In the genomic region with DNA sequence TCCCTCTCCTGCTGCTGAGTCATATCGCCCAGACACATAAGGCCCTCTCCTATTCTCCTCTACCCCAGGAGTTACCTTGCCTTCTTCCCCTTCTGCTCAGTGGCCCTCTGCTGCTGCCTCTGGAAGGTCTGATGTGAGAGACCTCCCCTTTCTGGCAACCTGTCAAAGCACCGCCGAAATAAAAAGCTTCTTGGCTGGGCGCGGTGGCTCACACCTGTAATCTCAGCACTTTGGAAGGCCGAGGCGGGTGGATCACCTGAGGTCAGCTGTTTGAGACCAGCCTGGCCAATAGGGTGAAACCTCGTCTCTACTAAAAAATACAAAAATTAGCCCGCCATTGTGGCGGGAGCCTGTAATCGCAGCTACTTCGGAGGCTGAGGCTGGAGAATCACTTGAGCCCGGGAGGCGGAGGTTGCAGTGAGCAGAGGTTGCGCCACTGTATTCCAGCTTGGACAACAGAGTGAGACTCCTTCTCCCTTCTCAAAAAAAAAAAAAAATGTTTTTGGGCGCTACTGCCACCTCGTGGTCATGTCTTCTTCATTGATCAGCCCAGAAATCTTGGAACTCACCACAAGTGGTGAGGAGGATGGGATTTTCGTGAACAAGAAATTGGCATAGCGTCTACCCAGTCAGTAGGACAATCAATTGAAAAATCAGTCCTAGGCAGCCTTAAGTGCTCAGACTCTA, we compare ENCODE assay signal across 8 cellular contexts. TPM values are rescaled to one million over a fixed set of nuclear protein-coding genes. Genes with fewer than 3 reads are reported as not detected.
DNase-seq lines count a peak whose midpoint lies in the region; ATAC-seq and TF ChIP-seq lines count a peak whose summit lies in the region.

No MANE protein-coding gene starts in this region.

- no peak overlapping the region for H4K12ac ChIP-seq in trophoblast cell (ENCODE audit: low read depth, low read length)

- H3K9me3 Mint-ChIP-seq in CD4-positive, alpha-beta memory T cell = no peaks in the 10 kb centered on the region
- peaks cover 66% of the 10 kb centered on the region for H3K9me3 Mint-ChIP-seq in endodermal cell

- no peaks in the 10 kb centered on the region for H3K79me1 ChIP-seq in trophoblast cell (ENCODE audit: low read length)

- TF ChIP-seq CTCF in endodermal cell (conservative IDR thresholded peaks at IDR 0.05) = peak; percentile 67

- H3K27me3 ChIP-seq in CD4-positive, alpha-beta memory T cell (ENCODE audit: insufficient read depth, low read length) = no peaks in the 10 kb centered on the region
- H3K27me3 ChIP-seq in endodermal cell (ENCODE audit: control insufficient read depth, insufficient read depth, low read length, poor library complexity, severe bottlenecking) = no peaks in the 10 kb centered on the region
- H3K27me3 ChIP-seq in trophoblast cell (ENCODE audit: insufficient read depth, low read length) = no peaks in the 10 kb centered on the region

- no peaks in the 10 kb centered on the region for H3K79me2 ChIP-seq in trophoblast cell (ENCODE audit: control insufficient read depth, insufficient read depth, low read length, poor library complexity)

- no peak overlapping the region for H3K27ac Mint-ChIP-seq in CD4-positive, alpha-beta memory T cell
- no peak overlapping the region for H3K27ac Mint-ChIP-seq in endodermal cell

- H3K27ac ChIP-seq in CD4-positive, alpha-beta memory T cell (ENCODE audit: low read depth, low read length) = no peak overlapping the region
- no peak overlapping the region for H3K27ac ChIP-seq in endodermal cell (ENCODE audit: low read depth, low read length)
- H3K27ac ChIP-seq in trophoblast cell (ENCODE audit: low read depth, low read length) = no peak overlapping the region

- H2AK5ac ChIP-seq in trophoblast cell (ENCODE audit: low read length) = no peak overlapping the region

- no peaks in the 10 kb centered on the region for H3K9me3 ChIP-seq in CD4-positive, alpha-beta memory T cell (ENCODE audit: control insufficient read depth in 1 of 2, low read length in 2 of 2)
- H3K9me3 ChIP-seq in endodermal cell (ENCODE audit: control insufficient read depth, low read length) (no peaks in the 10 kb centered on the region), trophoblast cell (ENCODE audit: insufficient read depth, low read depth, low read length) (no peaks in the 10 kb centered on the region)

- 86 to 89% methylated on average over 4 to 19 of the region's 19 CpGs for WGBS in endodermal cell (ENCODE audit: insufficient coverage in 1 of 2, insufficient read length in 1 of 2), 2 experiments
- no CpG with 5 or more reads among the region's 19 CpGs for WGBS in trophoblast cell (ENCODE audit: extremely low coverage, insufficient coverage, insufficient read length)

- H2BK12ac ChIP-seq in trophoblast cell (ENCODE audit: low read length) = no peak overlapping the region

- no peak overlapping the region for H3K4ac ChIP-seq in trophoblast cell (ENCODE audit: low read depth, low read length)

- H3K14ac ChIP-seq in trophoblast cell (ENCODE audit: low read length) = no peak overlapping the region

- H4K91ac ChIP-seq in trophoblast cell (ENCODE audit: low read depth, low read length) = no peak overlapping the region

- peaks cover 4% of the 10 kb centered on the region for H3K4me1 ChIP-seq in CD4-positive, alpha-beta memory T cell (ENCODE audit: insufficient read depth, low read length)
- H3K4me1 ChIP-seq in endodermal cell (ENCODE audit: control insufficient read depth, insufficient read depth, low read length) (no peaks in the 10 kb centered on the region), trophoblast cell (ENCODE audit: control insufficient read depth in 1 of 2, insufficient read depth in 2 of 2, low read length in 2 of 2) (no peaks in the 10 kb centered on the region)

- CTCF ChIA-PET in CD4-positive, alpha-beta memory T cell (lab: Charles Lee; ENCODE audit: partially characterized antibody) = interaction anchor here (0.8 to 1.6 kb wide), 4 partner anchors 17 to 1154 kb away, joined by 3 to 6 read pairs (median 4); no protein-coding TSS in a partner anchor

- peak; percentile 48 for ATAC-seq in GM18511 (IDR thresholded peaks at IDR 0.05; ENCODE audit: unreplicated experiment)

- no peak overlapping the region for H4K8ac ChIP-seq in trophoblast cell (ENCODE audit: low read depth, low read length)

- H2BK120ac ChIP-seq in trophoblast cell (ENCODE audit: insufficient read depth, low read length, poor library complexity) = no peak overlapping the region

- no peak overlapping the region for H2AFZ ChIP-seq in trophoblast cell (ENCODE audit: insufficient read depth, low read length, poor library complexity)

- H3K9ac ChIP-seq in endodermal cell (ENCODE audit: extremely low read depth, low read length, poor library complexity, severe bottlenecking) (no peak overlapping the region), trophoblast cell (ENCODE audit: low read length) (no peak overlapping the region)

- H3K4me3 ChIP-seq in CD4-positive, alpha-beta memory T cell (ENCODE audit: low read length in 2 of 2) = no peak overlapping the region
- H3K4me3 ChIP-seq in endodermal cell (ENCODE audit: low read length) = no peak overlapping the region
- no peak overlapping the region for H3K4me3 ChIP-seq in trophoblast cell (ENCODE audit: low read depth, low read length)

- no peak overlapping the region for H3K23ac ChIP-seq in trophoblast cell (ENCODE audit: low read length)

- no peak overlapping the region for H3K18ac ChIP-seq in trophoblast cell (ENCODE audit: low read length)

- H3K36me3 ChIP-seq in CD4-positive, alpha-beta memory T cell (ENCODE audit: insufficient read depth, low read length) = no peaks in the 10 kb centered on the region
- no peaks in the 10 kb centered on the region for H3K36me3 ChIP-seq in endodermal cell (ENCODE audit: control insufficient read depth, insufficient read depth, low read length)
- H3K36me3 ChIP-seq in trophoblast cell (ENCODE audit: control insufficient read depth in 1 of 2, insufficient read depth in 2 of 2, low read length in 2 of 2) = no peaks in the 10 kb centered on the region

- no peaks in the 10 kb centered on the region for H3K4me1 Mint-ChIP-seq in CD4-positive, alpha-beta memory T cell
- no peaks in the 10 kb centered on the region for H3K4me1 Mint-ChIP-seq in endodermal cell

- POLR2A ChIA-PET in CD4-positive, alpha-beta memory T cell (lab: Charles Lee; ENCODE audit: partially characterized antibody) = no interaction called here

- DNase-seq in CD4-positive, alpha-beta memory T cell = peak in 4 of 5 donors; percentile 24 to 43 (median 30)
- DNase-seq in NCI-H82 treated with DMSO at 0.1 percent for 48 hours (lab: John Stamatoyannopoulos, UW; ENCODE audit: unreplicated experiment) = peak; percentile 4
- peak; percentile 56 for DNase-seq in endodermal cell
- DNase-seq in trophoblast cell = peak; percentile 46 to 76
- no peak for DNase-seq in COR-L47 (lab: John Stamatoyannopoulos, UW)
- DNase-seq in NCI-H510A treated with DMSO at 0.1 percent for 48 hours (lab: John Stamatoyannopoulos, UW) = no peak
- DNase-seq in NCI-H2107 (lab: John Stamatoyannopoulos, UW) = no peak

- no peak overlapping the region for H2BK5ac ChIP-seq in trophoblast cell (ENCODE audit: low read depth, low read length, poor library complexity)

- intact Hi-C loops in CD4-positive, alpha-beta memory T cell (cut with micrococcal nuclease) = loop anchor here (1.0 to 5.0 kb wide), 2 partner anchors 98 to 632 kb away; a partner anchor contains a TSS

- H3K36me3 Mint-ChIP-seq in CD4-positive, alpha-beta memory T cell = no peaks in the 10 kb centered on the region
- H3K36me3 Mint-ChIP-seq in endodermal cell (ENCODE audit: low read depth) = no peaks in the 10 kb centered on the region

- H3K4me2 ChIP-seq in trophoblast cell (ENCODE audit: low read length) = no peak overlapping the region

- H3K4me3 Mint-ChIP-seq in CD4-positive, alpha-beta memory T cell = peak overlapping the region in 1 of 8 donors; percentile 18
- no peak overlapping the region for H3K4me3 Mint-ChIP-seq in endodermal cell

- no peaks in the 10 kb centered on the region for H3K27me3 Mint-ChIP-seq in CD4-positive, alpha-beta memory T cell
- H3K27me3 Mint-ChIP-seq in endodermal cell (ENCODE audit: insufficient read depth) = peaks cover 3% of the 10 kb centered on the region

RNA-seq across cellular contexts. Expression of a gene that starts 8.6 kb away (rescaled TPM):
- 10 to 100 TPM; 12.6 to 13.4 TPM for total RNA-seq in CD4-positive, alpha-beta memory T cell
- polyA plus RNA-seq in CD4-positive, alpha-beta memory T cell = 1 to 10 TPM; 3.3 to 3.7 TPM
- total RNA-seq in endodermal cell = 1 to 10 TPM in 1 of 2 donors, not detected in 1; 1.9 TPM
- 1.2 TPM for polyA plus RNA-seq in endodermal cell (2013, experiment 1 of 2)
- 1.1 TPM for polyA plus RNA-seq in endodermal cell (2013, experiment 2 of 2)
- polyA plus RNA-seq in trophoblast cell (2013) = 0.18 and 0.21 TPM in 2 replicates

Comparison
In these comparisons a context has a peak if more than half of its experiments do, and no peak if none do; other contexts are left out.
1. DNase-seq: peak in CD4-positive, alpha-beta memory T cell (4 of 5), NCI-H82 treated with DMSO at 0.1 percent for 48 hours (single experiment), endodermal cell (single experiment) and trophoblast cell (2 of 2); none in COR-L47 (single experiment), NCI-H510A treated with DMSO at 0.1 percent for 48 hours (single experiment) and NCI-H2107 (single experiment).
2. RNA of a gene that starts 8.6 kb away (total RNA-seq): 12.6 to 13.4 TPM in CD4-positive, alpha-beta memory T cell; 1.9 TPM in endodermal cell; every median in the first group is over 4 times any median in the second.